Comparison of ENCODE assay signal across 20 cellular contexts in genomic region chr6:158347335-158347734, GRCh38. TPM values are rescaled to one million over a fixed set of nuclear protein-coding genes. Genes with fewer than 3 reads are reported as not detected.
DNase-seq lines count a peak whose midpoint lies in the region; ATAC-seq, FAIRE-seq and TF ChIP-seq lines count a peak whose summit lies in the region.
"Had no signal": no experiment of that assay in that cellular context is flagged by ENCODE, and none has a peak within 500 bp of the region (broad histone marks: within the 10 kb centered on the region; RNA-seq: fewer than 3 reads in every experiment).

No MANE protein-coding gene starts in this region.

- no peak overlapping the region for H3K4me2 ChIP-seq in HepG2 (ENCODE audit: low read depth, low read length)

- H3K27me3 ChIP-seq in HepG2 (ENCODE audit: control insufficient read depth in 1 of 2, insufficient read depth in 2 of 2, low read length in 2 of 2) (no peaks in the 10 kb centered on the region), right lobe of liver (no peaks in the 10 kb centered on the region)

- peaks cover 4% of the 10 kb centered on the region; the same call in 1 of the 2 replicates for H4K20me1 ChIP-seq in HepG2 (ENCODE audit: insufficient read depth, low read length)

- DNase-seq in HepG2 (ENCODE audit: low spot score) (no peak), right lobe of liver (no peak), activated B cell treated with CpG ODN at 0.5 μM for 24 hours (no peak), endothelial cell (ENCODE audit: low spot score) (no peak), progenitor cell of endocrine pancreas (ENCODE audit: low spot score, unreplicated experiment) (no peak), omental fat pad (ENCODE audit: low spot score) (no peak), UCSD-AML1 (lab: John Stamatoyannopoulos, UW; ENCODE audit: unreplicated experiment) (no peak), SKM-1 (lab: John Stamatoyannopoulos, UW; ENCODE audit: unreplicated experiment) (no peak)
- DNase-seq: COR-L47, DMS53, HCEC 1CT, NCI-H1048, NCI-H1694, NCI-H2107, NCI-H226, NCI-H69, PC-3 had no signal

- H3K4me3 ChIP-seq in HepG2 (replicated peaks in 1 of 3; ENCODE audit: insufficient read depth in 1 of 3, low read depth in 2 of 3, low read length in 3 of 3) (no peak overlapping the region), right lobe of liver (no peak overlapping the region)

- FAIRE-seq in HepG2 (lab: Jason Lieb, UNC) = no peak
- FAIRE-seq: GM12891, HTR-8/SVneo had no signal

- H3K36me3 Mint-ChIP-seq in activated B cell treated with CpG ODN at 0.5 μM for 24 hours (ENCODE audit: low read depth) = peaks cover 16% of the 10 kb centered on the region
- peaks cover 43% of the 10 kb centered on the region for H3K36me3 Mint-ChIP-seq in endothelial cell (ENCODE audit: low read depth, unreplicated experiment)
- peaks cover 50% of the 10 kb centered on the region for H3K36me3 Mint-ChIP-seq in progenitor cell of endocrine pancreas (ENCODE audit: insufficient read depth)

- POLR2A ChIA-PET in HepG2 (lab: Yijun Ruan, JAX) = no interaction called here
- POLR2A ChIA-PET in activated B cell treated with CpG ODN at 0.5 μM for 24 hours (lab: Charles Lee) = no interaction called here

- TF ChIP-seq EP300 in HepG2 (IDR thresholded peaks at IDR 0.05; ENCODE audit: low read depth in 2 of 2, low read length in 2 of 2) (no peak), HepG2 (CRISPR knock-in tag; IDR thresholded peaks at IDR 0.05; ENCODE audit: borderline replicate concordance) (no peak)

- 92% methylated on average over 2 of the region's 2 CpGs for WGBS in HepG2 (ENCODE audit: low lambda C conversion rate)
- 96% methylated on average over 2 of the region's 2 CpGs for WGBS in right lobe of liver (ENCODE audit: insufficient coverage, low coverage, low lambda C conversion rate, missing lambda C conversion rate)

- H3K9me3 ChIP-seq in HepG2 (ENCODE audit: low read length) (no peaks in the 10 kb centered on the region), right lobe of liver (no peaks in the 10 kb centered on the region)

- BruUV-seq in HepG2 (replicated peaks; lab: Mats Ljungman, UMichigan) = no TSS peak

- H2AFZ ChIP-seq in HepG2 (ENCODE audit: low read length) = no peak overlapping the region

- peak; percentile 47; the same call in 1 of the 2 replicates for TF ChIP-seq RAD21 in HepG2 (CRISPR knock-in tag; IDR thresholded peaks at IDR 0.05)

- H3K79me2 ChIP-seq in HepG2 (ENCODE audit: insufficient read depth, low read length) = peaks cover 33% of the 10 kb centered on the region

- peak; percentile 86 for ATAC-seq in HepG2
- no peak for ATAC-seq in right lobe of liver
- peak; percentile 25 for ATAC-seq in activated B cell treated with CpG ODN at 0.5 μM for 24 hours (ENCODE audit: low read depth)
- ATAC-seq in omental fat pad (ENCODE audit: low FRiP score) = no peak
- ATAC-seq: PC-3 had no signal

- H3K4me1 ChIP-seq in HepG2 (ENCODE audit: insufficient read depth, low read length) (peaks cover 33% of the 10 kb centered on the region), right lobe of liver (no peaks in the 10 kb centered on the region)

- peaks cover 4% of the 10 kb centered on the region for H3K9me3 Mint-ChIP-seq in activated B cell treated with CpG ODN at 0.5 μM for 24 hours
- H3K9me3 Mint-ChIP-seq in endothelial cell (ENCODE audit: unreplicated experiment) = peaks cover 9% of the 10 kb centered on the region
- peaks cover 34% of the 10 kb centered on the region for H3K9me3 Mint-ChIP-seq in progenitor cell of endocrine pancreas (ENCODE audit: low read depth)

- no peaks in the 10 kb centered on the region for H3K36me3 ChIP-seq in HepG2 (replicated peaks in 1 of 2; ENCODE audit: control insufficient read depth in 1 of 2, insufficient read depth in 2 of 2, low read length in 2 of 2)
- no peaks in the 10 kb centered on the region for H3K36me3 ChIP-seq in right lobe of liver

- peak; percentile 22; the same call in 1 of the 2 replicates for TF ChIP-seq CTCF in HepG2 (CRISPR knock-in tag; IDR thresholded peaks at IDR 0.05)
- no peak for TF ChIP-seq CTCF in right lobe of liver (IDR thresholded peaks at IDR 0.05)
- TF ChIP-seq CTCF in activated B cell treated with CpG ODN at 0.5 μM for 24 hours (IDR thresholded peaks at IDR 0.05) = no peak
- TF ChIP-seq CTCF in endothelial cell (IDR thresholded peaks at IDR 0.05; ENCODE audit: unreplicated experiment) = no peak
- no peak for TF ChIP-seq CTCF in progenitor cell of endocrine pancreas (IDR thresholded peaks at IDR 0.05; ENCODE audit: unreplicated experiment)
- TF ChIP-seq CTCF in omental fat pad (IDR thresholded peaks at IDR 0.05) = no peak

- TF ChIP-seq POLR2A in HepG2 (IDR thresholded peaks at IDR 0.05; ENCODE audit: insufficient read depth in 1 of 2, low read depth in 2 of 2, low read length in 2 of 2) = no peak
- no peak for TF ChIP-seq POLR2A in right lobe of liver (IDR thresholded peaks at IDR 0.05)

- CTCF ChIA-PET in HepG2 (lab: Yijun Ruan, JAX; ENCODE audit: low intra/inter-chr PET ratio, low total read pairs) (interaction anchor here (1.8 kb wide), 1 partner anchor 127 kb away, joined by 8 read pairs; no protein-coding TSS in a partner anchor), activated B cell treated with CpG ODN at 0.5 μM for 24 hours (lab: Charles Lee) (no interaction called here)

- H3K9ac ChIP-seq in HepG2 (ENCODE audit: insufficient read depth, low read depth, low read length) = no peak overlapping the region

- H3K27me3 Mint-ChIP-seq in activated B cell treated with CpG ODN at 0.5 μM for 24 hours = no peaks in the 10 kb centered on the region
- peaks cover 2% of the 10 kb centered on the region for H3K27me3 Mint-ChIP-seq in endothelial cell (ENCODE audit: unreplicated experiment)
- H3K27me3 Mint-ChIP-seq in progenitor cell of endocrine pancreas = no peaks in the 10 kb centered on the region

- in situ Hi-C loops in HepG2 (cut with HindIII; ENCODE audit: extremely low pct_ligation_motif_present, low pct_unique_long_range_greater_than_20kb) = no loop called here

- intact Hi-C loops in HepG2 (cut with micrococcal nuclease; ENCODE audit: unreplicated experiment) = loop anchor here (2.0 kb wide), 1 partner anchor 127 kb away; no protein-coding TSS in a partner anchor
- intact Hi-C loops in right lobe of liver (cut with DNase I) = no loop called here
- intact Hi-C loops in activated B cell treated with CpG ODN at 0.5 μM for 24 hours (cut with micrococcal nuclease) = loop anchor here (2.0 kb wide), 1 partner anchor 13 kb away; no protein-coding TSS in a partner anchor

- H3K4me3 Mint-ChIP-seq in activated B cell treated with CpG ODN at 0.5 μM for 24 hours = no peak overlapping the region
- peak overlapping the region; percentile 37 for H3K4me3 Mint-ChIP-seq in endothelial cell (ENCODE audit: unreplicated experiment)
- no peak overlapping the region for H3K4me3 Mint-ChIP-seq in progenitor cell of endocrine pancreas (ENCODE audit: low read depth)
- H3K4me3 Mint-ChIP-seq: CD14-positive monocyte had no signal

- H3K27ac Mint-ChIP-seq in activated B cell treated with CpG ODN at 0.5 μM for 24 hours (no peak overlapping the region), endothelial cell (ENCODE audit: unreplicated experiment) (no peak overlapping the region), progenitor cell of endocrine pancreas (peak overlapping the region; percentile 86)
- H3K27ac Mint-ChIP-seq: CD14-positive monocyte had no signal

- H3K4me1 Mint-ChIP-seq in activated B cell treated with CpG ODN at 0.5 μM for 24 hours = peaks cover 8% of the 10 kb centered on the region
- H3K4me1 Mint-ChIP-seq in endothelial cell (ENCODE audit: unreplicated experiment) = no peaks in the 10 kb centered on the region
- H3K4me1 Mint-ChIP-seq in progenitor cell of endocrine pancreas (ENCODE audit: low read depth) = no peaks in the 10 kb centered on the region
- H3K4me1 Mint-ChIP-seq: CD14-positive monocyte had no signal

- H3K27ac ChIP-seq in HepG2 (ENCODE audit: extremely low read length, insufficient read depth, low read length) (no peak overlapping the region), right lobe of liver (no peak overlapping the region)

TF ChIP-seq in HepG2, 621 proteins besides CTCF, POLR2A, EP300 and RAD21:
- TF ChIP-seq ZNF614 (CRISPR knock-in tag; IDR thresholded peaks at IDR 0.05; ENCODE audit: borderline replicate concordance) = no peak
- peak; percentile 70 for TF ChIP-seq RBM22 (optimal IDR thresholded peaks at IDR 0.05; ENCODE audit: low read length)
- TF ChIP-seq NFYC (CRISPR knock-in tag; IDR thresholded peaks at IDR 0.05) = no peak
- peak; percentile 43; the same call in 1 of the 2 replicates for TF ChIP-seq STAG1 (CRISPR knock-in tag; IDR thresholded peaks at IDR 0.05)

RNA-seq across cellular contexts. Expression of gene TULP4, which starts 35.1 kb away (rescaled TPM):
- 122 and 143 TPM in 2 replicates for total RNA-seq in HepG2 (2016; rRNA removed; fragmentation: Illumina TruSeq; extraction: Trizol)
- 244 and 275 TPM in 2 replicates for total RNA-seq in HepG2 (2016; cell fraction: cytosol; rRNA removed; fragmentation: Illumina TruSeq; extraction: Trizol; ENCODE audit: low read depth)
- 121 and 124 TPM in 2 replicates for total RNA-seq in HepG2 (2016; cell fraction: insoluble cytoplasmic fraction; rRNA removed; fragmentation: Illumina TruSeq; extraction: Trizol)
- 358 and 486 TPM in 2 replicates for total RNA-seq in HepG2 (2016; cell fraction: membrane; rRNA removed; fragmentation: Illumina TruSeq; extraction: Trizol)
- total RNA-seq in HepG2 (2016; cell fraction: nucleus; rRNA removed; fragmentation: Illumina TruSeq; extraction: Trizol) = 96.8 and 105 TPM in 2 replicates
- 19.1 and 21.1 TPM in 2 replicates for polyA plus RNA-seq in HepG2 (2011; rRNA removed)
- polyA plus RNA-seq in HepG2 (2011; cell fraction: cytosol; rRNA removed) = 9.7 and 14.3 TPM in 2 replicates
- polyA plus RNA-seq in HepG2 (2011; cell fraction: nucleus; rRNA removed) = 37.4 and 38.9 TPM in 2 replicates
- 13.6 and 14.1 TPM in 2 replicates for polyA plus RNA-seq in HepG2 (2012)
- polyA plus RNA-seq in HepG2 (2016; cell fraction: cytosol; fragmentation: Illumina TruSeq; extraction: Trizol; ENCODE audit: low read depth) = 1.3 and 1.7 TPM in 2 replicates
- polyA plus RNA-seq in HepG2 (2016; cell fraction: insoluble cytoplasmic fraction; fragmentation: Illumina TruSeq; extraction: Trizol; ENCODE audit: low read depth) = 8.7 and 9.3 TPM in 2 replicates
- 2.5 and 3.1 TPM in 2 replicates for polyA plus RNA-seq in HepG2 (2016; cell fraction: membrane; fragmentation: Illumina TruSeq; extraction: Trizol; ENCODE audit: low read depth)
- 17.9 and 19.4 TPM in 2 replicates for polyA plus RNA-seq in HepG2 (2016; cell fraction: nucleus; fragmentation: Illumina TruSeq; extraction: Trizol; ENCODE audit: insufficient read depth, low read depth)
- 41.3 and 139 TPM in 2 replicates for polyA minus RNA-seq in HepG2 (2011; rRNA and poly(A)+ RNA removed; ENCODE audit: low replicate concordance)
- polyA minus RNA-seq in HepG2 (2011; cell fraction: cytosol; rRNA and poly(A)+ RNA removed) = 105 and 136 TPM in 2 replicates
- polyA minus RNA-seq in HepG2 (2011; cell fraction: nucleus; rRNA and poly(A)+ RNA removed) = 153 and 181 TPM in 2 replicates
- total RNA-seq in right lobe of liver = 10 to 100 TPM; 27.0 to 42.4 (median 32.3) TPM
- total RNA-seq in activated B cell treated with CpG ODN at 0.5 μM for 24 hours = 52.7 and 63.0 TPM in 2 replicates
- total RNA-seq in endothelial cell (ENCODE audit: unreplicated experiment) = 117 TPM
- total RNA-seq in progenitor cell of endocrine pancreas = 171 and 174 TPM in 2 replicates
- total RNA-seq in omental fat pad = 100 to 1,000 TPM in 2 of 4 donors, 10 to 100 TPM in 2; 76.7 to 118 (median 95.7) TPM

Comparison
In these comparisons a context has a peak if more than half of its experiments do, and no peak if none do; other contexts are left out.
1. ATAC-seq: peak in HepG2 (single experiment) and activated B cell treated with CpG ODN at 0.5 μM for 24 hours (single experiment); none in right lobe of liver (0 of 4) and omental fat pad (single experiment).
2. intact Hi-C loops: an anchor here in HepG2 (2.0 kb wide) and activated B cell treated with CpG ODN at 0.5 μM for 24 hours (2.0 kb wide); none called in right lobe of liver.